14 cellular contexts compared by ENCODE assay signal in genomic region chr3:136954980-136955780, GRCh38. TPM values are rescaled to one million over a fixed set of nuclear protein-coding genes. Genes with fewer than 3 reads are reported as not detected.
A peak's percentile ranks its signal among the peaks of the same experiment; 100 is the strongest.
DNase-seq lines count a peak whose midpoint lies in the region; ATAC-seq and TF ChIP-seq lines count a peak whose summit lies in the region.
"Had no signal": no experiment of that assay in that cellular context is flagged by ENCODE, and none has a peak within 500 bp of the region (broad histone marks: within the 10 kb centered on the region; RNA-seq: fewer than 3 reads in every experiment).

No MANE protein-coding gene starts in this region.

- no peaks in the 10 kb centered on the region for H3K9me2 ChIP-seq in PC-3 (replicated peaks; ENCODE audit: low read length)

- ATAC-seq in PC-3: peak; percentile 18
- ATAC-seq in GM21447 (IDR thresholded peaks at IDR 0.05; ENCODE audit: unreplicated experiment): no peak
- ATAC-seq in HG03039 (IDR thresholded peaks at IDR 0.05; ENCODE audit: unreplicated experiment): no peak
- no peak for ATAC-seq in GM19397 (IDR thresholded peaks at IDR 0.05; ENCODE audit: unreplicated experiment)
- ATAC-seq: left cardiac atrium had no signal

- H3K4me2 ChIP-seq in PC-3 (ENCODE audit: low read length): peak overlapping the region; percentile 27

- intact Hi-C loops in Caco-2 (cut with micrococcal nuclease; ENCODE audit: unreplicated experiment) (loop anchor here (1.0 to 10.0 kb wide), 2 partner anchors 93 to 200 kb away; partner anchors contain the start of genes NCK1 and STAG1), PC-3 (cut with micrococcal nuclease) (no loop called here)

- H3K4me3 ChIP-seq in Caco-2 (ENCODE audit: low read depth, low read length) (no peak overlapping the region), PC-3 (ENCODE audit: low read length) (no peak overlapping the region), endodermal cell (ENCODE audit: low read length) (no peak overlapping the region)
- H3K4me3 ChIP-seq: pancreas had no signal

- TSS peak; percentile 80 for BruUV-seq in Caco-2 (replicated peaks; lab: Mats Ljungman, UMichigan)
- BruUV-seq in PC-3 (replicated peaks; lab: Mats Ljungman, UMichigan): no TSS peak

- H3K79me2 ChIP-seq in PC-3 (ENCODE audit: low read length): no peaks in the 10 kb centered on the region

- no peaks in the 10 kb centered on the region for H3K9me3 ChIP-seq in Caco-2
- H3K9me3 ChIP-seq in PC-3 (ENCODE audit: low read length): no peaks in the 10 kb centered on the region
- no peaks in the 10 kb centered on the region for H3K9me3 ChIP-seq in endodermal cell (ENCODE audit: control insufficient read depth, low read length)
- H3K9me3 ChIP-seq: pancreas had no signal

- H3K4me3 Mint-ChIP-seq in Caco-2 (ENCODE audit: unreplicated experiment) (peak overlapping the region; percentile 27), endodermal cell (no peak overlapping the region), nephron progenitor cell (no peak overlapping the region)

- H3K4me1 Mint-ChIP-seq in Caco-2 (ENCODE audit: low read depth, unreplicated experiment): peaks cover 35% of the 10 kb centered on the region
- H3K4me1 Mint-ChIP-seq in endodermal cell: peaks cover 21% of the 10 kb centered on the region
- peaks cover 18% of the 10 kb centered on the region for H3K4me1 Mint-ChIP-seq in nephron progenitor cell

- H3K27me3 Mint-ChIP-seq in Caco-2 (ENCODE audit: insufficient read depth, unreplicated experiment) (no peaks in the 10 kb centered on the region), endodermal cell (ENCODE audit: insufficient read depth) (no peaks in the 10 kb centered on the region), nephron progenitor cell (ENCODE audit: low read depth, poor library complexity) (no peaks in the 10 kb centered on the region)

- no peaks in the 10 kb centered on the region for H3F3A ChIP-seq in PC-3 (ENCODE audit: low read length, unreplicated experiment)

- H3K36me3 ChIP-seq in Caco-2 (ENCODE audit: control insufficient read depth, insufficient read depth, low read length) (no peaks in the 10 kb centered on the region; the same call in 1 of the 2 replicates), PC-3 (ENCODE audit: low read depth, low read length) (no peaks in the 10 kb centered on the region), endodermal cell (ENCODE audit: control insufficient read depth, insufficient read depth, low read length) (no peaks in the 10 kb centered on the region)
- H3K36me3 ChIP-seq: pancreas had no signal

- TF ChIP-seq CTCF in Caco-2 (IDR thresholded peaks at IDR 0.05; ENCODE audit: insufficient read depth in 1 of 2, low read depth in 1 of 2, low read length in 1 of 2, severe bottlenecking in 1 of 2, unreplicated experiment in 1 of 2) (no peak), PC-3 (conservative IDR thresholded peaks at IDR 0.05; ENCODE audit: low read depth, low read length) (no peak), endodermal cell (conservative IDR thresholded peaks at IDR 0.05) (no peak), nephron progenitor cell (IDR thresholded peaks at IDR 0.05) (no peak)

- 81 to 83% methylated on average over 3 to 4 of the region's 4 CpGs for WGBS in endodermal cell (ENCODE audit: insufficient coverage in 1 of 2, insufficient read length in 1 of 2), 2 experiments

- CTCF ChIA-PET in Caco-2 (lab: Charles Lee): interaction anchor here (0.9 kb wide), 1 partner anchor 59 kb away, joined by 4 read pairs; no protein-coding TSS in a partner anchor
- CTCF ChIA-PET in PC-3 (lab: Charles Lee): interaction anchor here (1.0 kb wide), 1 partner anchor 59 kb away, joined by 3 read pairs; no protein-coding TSS in a partner anchor

- H3K27ac ChIP-seq in PC-3 (ENCODE audit: low read length): no peak overlapping the region
- H3K27ac ChIP-seq in endodermal cell (ENCODE audit: low read depth, low read length): no peak overlapping the region

- H3K9me3 Mint-ChIP-seq in Caco-2 (ENCODE audit: unreplicated experiment) (no peaks in the 10 kb centered on the region), endodermal cell (no peaks in the 10 kb centered on the region), nephron progenitor cell (no peaks in the 10 kb centered on the region)

- H3K27ac Mint-ChIP-seq in Caco-2 (ENCODE audit: unreplicated experiment) (peak overlapping the region; percentile 78), endodermal cell (peak overlapping the region; percentile 12), nephron progenitor cell (peak overlapping the region; percentile 16)

- POLR2A ChIA-PET in Caco-2 (lab: Charles Lee) (interaction anchor here (0.6 to 1.5 kb wide), 4 partner anchors 17 to 1479 kb away, joined by 3 to 6 read pairs (median 4); partner anchors contain the start of genes ESYT3, NCK1 and STAG1), PC-3 (lab: Charles Lee; ENCODE audit: unreplicated experiment) (no interaction called here)

- no peak overlapping the region for H3K9ac ChIP-seq in PC-3 (ENCODE audit: low read length)
- no peak overlapping the region for H3K9ac ChIP-seq in endodermal cell (ENCODE audit: extremely low read depth, low read length, poor library complexity, severe bottlenecking)

- no peak overlapping the region for H2AFZ ChIP-seq in PC-3 (ENCODE audit: low read length)

- H3K4me1 ChIP-seq in Caco-2: peaks cover 37% of the 10 kb centered on the region
- peaks cover 20% of the 10 kb centered on the region for H3K4me1 ChIP-seq in PC-3 (ENCODE audit: insufficient read depth, low read length)
- no peaks in the 10 kb centered on the region for H3K4me1 ChIP-seq in endodermal cell (ENCODE audit: control insufficient read depth, insufficient read depth, low read length)

- H3K36me3 Mint-ChIP-seq in Caco-2 (ENCODE audit: insufficient read depth, unreplicated experiment): peaks cover 17% of the 10 kb centered on the region
- H3K36me3 Mint-ChIP-seq in endodermal cell (ENCODE audit: low read depth): no peaks in the 10 kb centered on the region
- H3K36me3 Mint-ChIP-seq in nephron progenitor cell (ENCODE audit: low read depth): peaks cover 5% of the 10 kb centered on the region

- DNase-seq in Caco-2 (no peak), PC-3 (no peak), endodermal cell (no peak), nephron progenitor cell (no peak), NCI-H82 (lab: John Stamatoyannopoulos, UW) (no peak)
- DNase-seq: activated CD8-positive, alpha-beta memory T cell treated with anti-CD3 and anti-CD28 coated beads, Interleukin-2, amount 50 U/mL, for 48 hours; left cardiac atrium; MM.1S; RPMI8226; stimulated activated naive CD4-positive, alpha-beta T cell treated with Interleukin-2 at 50 U/mL for 16 hours had no signal

- H3K27me3 ChIP-seq in Caco-2 (replicated peaks; ENCODE audit: control insufficient read depth, insufficient read depth, low read length) (no peaks in the 10 kb centered on the region), PC-3 (ENCODE audit: low read length) (no peaks in the 10 kb centered on the region), endodermal cell (ENCODE audit: control insufficient read depth, insufficient read depth, low read length, poor library complexity, severe bottlenecking) (no peaks in the 10 kb centered on the region)
- H3K27me3 ChIP-seq: pancreas had no signal

- H4K20me1 ChIP-seq in PC-3 (ENCODE audit: low read length): no peaks in the 10 kb centered on the region

RNA-seq across cellular contexts. Expression of gene IL20RB, which starts 2.6 kb away (rescaled TPM):
- total RNA-seq in Caco-2 (2022) (5.5 and 6.9 TPM in 2 replicates), PC-3 (2014; rRNA removed) (0.73 and 1.2 TPM in 2 replicates), endodermal cell (1 to 10 TPM; 1.7 to 2.1 TPM)
- polyA plus RNA-seq in endodermal cell (2013, experiment 1 of 2): 1.2 TPM
- polyA plus RNA-seq in endodermal cell (2013, experiment 2 of 2): 0.99 TPM

Comparison
In these comparisons a context has a peak if more than half of its experiments do, and no peak if none do; other contexts are left out.
1. H3K27ac Mint-ChIP-seq: peak in every context shown above with its lines; median percentile 78 in Caco-2; 16 in nephron progenitor cell; 12 in endodermal cell.